ENCODE assay signal across 8 cellular contexts in genomic region chr16:78300469-78300868, GRCh38.
"Had no signal": no experiment of that assay in that cellular context is flagged by ENCODE, and none has a peak within 500 bp of the region (broad histone marks: within the 10 kb centered on the region; RNA-seq: fewer than 3 reads in every experiment).

No MANE protein-coding gene starts in this region.

- H3K4me3 ChIP-seq: GM12878 had no signal

- ATAC-seq: GM12878 had no signal

- FAIRE-seq: G401.6, GM12878, GM12891, GM12892, GM18507, GM19239 had no signal

- DNase-seq: GDM1, GF-D8 had no signal
